8 cellular contexts compared by ENCODE assay signal in genomic region chr5:71475788-71476384, GRCh38. TPM values are rescaled to one million over a fixed set of nuclear protein-coding genes. Genes with fewer than 3 reads are reported as not detected.
A peak's percentile ranks its signal among the peaks of the same experiment; 100 is the strongest.
DNase-seq lines count a peak whose midpoint lies in the region; ATAC-seq and TF ChIP-seq lines count a peak whose summit lies in the region.

No MANE protein-coding gene starts in this region.

- peak overlapping the region in 1 of 5 donors; percentile 18 for H3K27ac ChIP-seq in adrenal gland
- H3K27ac ChIP-seq in liver (ENCODE audit: low read depth in 1 of 2, low read length in 2 of 2): no peak overlapping the region

- TF ChIP-seq POLR2A in adrenal gland (IDR thresholded peaks at IDR 0.05): no peak

- no peak overlapping the region for H3K9ac ChIP-seq in liver (ENCODE audit: low read depth in 1 of 2, low read length in 2 of 2)

- H3K36me3 ChIP-seq in adrenal gland (replicated peaks in 1 of 2) (peaks cover 0 to 43% of the 10 kb centered on the region in 2 donors), liver (ENCODE audit: control insufficient read depth in 4 of 4, insufficient read depth in 3 of 4, low read depth in 1 of 4, low read length in 3 of 4) (peaks cover 6 to 23% (median 10%) of the 10 kb centered on the region in 4 donors)

- peak; percentile 6 for DNase-seq in NOMO-1 treated with DMSO at 0.1 percent for 48 hours (lab: John Stamatoyannopoulos, UW; ENCODE audit: unreplicated experiment)
- DNase-seq in NOMO-1 treated with dmso at 0.1 percent for 144 hours (lab: John Stamatoyannopoulos, UW; ENCODE audit: unreplicated experiment): no peak
- peak; percentile 32 for DNase-seq in HT1080 (ENCODE audit: low read depth)
- DNase-seq in adrenal gland: no peak
- DNase-seq in amygdala (lab: John Stamatoyannopoulos, UW): no peak
- DNase-seq in NCI-H146 treated with DMSO at 0.1 percent for 48 hours (lab: John Stamatoyannopoulos, UW; ENCODE audit: unreplicated experiment): no peak

- no peak for ATAC-seq in GM19463 (IDR thresholded peaks at IDR 0.05; ENCODE audit: unreplicated experiment)

- TF ChIP-seq CTCF in adrenal gland (IDR thresholded peaks at IDR 0.05): peak; percentile 60 to 69 (median 62)
- TF ChIP-seq CTCF in liver (IDR thresholded peaks at IDR 0.05; ENCODE audit: low read depth, low read length, missing input control): peak; percentile 40

- H3K9me3 ChIP-seq in adrenal gland (replicated peaks in 1 of 3) (no peaks in the 10 kb centered on the region), liver (ENCODE audit: control insufficient read depth in 4 of 4, low read length in 3 of 4) (no peaks in the 10 kb centered on the region)

- 61 to 68% (median 65%) methylated on average over 3 of the region's 3 CpGs for WGBS in adrenal gland, 4 donors
- 71% methylated on average over 3 of the region's 3 CpGs for WGBS in liver

- peak; percentile 39 to 73 for TF ChIP-seq RAD21 in liver (IDR thresholded peaks at IDR 0.05)

- intact Hi-C loops in adrenal gland (cut with DNase I): loop anchor here in 1 of 2 donors (10.0 kb wide), 1 partner anchor 279 kb away; no protein-coding TSS in a partner anchor

- H3K27me3 ChIP-seq in adrenal gland (no peaks in the 10 kb centered on the region), liver (ENCODE audit: control insufficient read depth in 4 of 4, insufficient read depth in 4 of 4, low read length in 3 of 4) (no peaks in the 10 kb centered on the region)

- peaks cover 6 to 8% of the 10 kb centered on the region in 2 donors for H3K4me1 ChIP-seq in adrenal gland (replicated peaks in 1 of 2)
- H3K4me1 ChIP-seq in liver (ENCODE audit: control insufficient read depth in 4 of 4, insufficient read depth in 4 of 4, low read length in 3 of 4): no peaks in the 10 kb centered on the region

- no peak overlapping the region for H3K4me3 ChIP-seq in adrenal gland
- no peak overlapping the region for H3K4me3 ChIP-seq in liver (ENCODE audit: low read depth in 1 of 3, low read length in 3 of 3)

TF ChIP-seq in liver, 16 proteins besides CTCF, POLR2A, EP300 and RAD21:
- TF ChIP-seq FOXA1 (IDR thresholded peaks at IDR 0.05) (no peak), FOXA2 (IDR thresholded peaks at IDR 0.05) (no peak), JUND (IDR thresholded peaks at IDR 0.05) (no peak), ATF3 (IDR thresholded peaks at IDR 0.05) (no peak), HNF4A (conservative IDR thresholded peaks at IDR 0.05) (no peak), HNF4G (IDR thresholded peaks at IDR 0.05) (no peak), NR2F2 (IDR thresholded peaks at IDR 0.05) (no peak), SP1 (IDR thresholded peaks at IDR 0.05) (no peak), RXRA (IDR thresholded peaks at IDR 0.05) (no peak), EGR1 (IDR thresholded peaks at IDR 0.05; ENCODE audit: low read depth in 2 of 2) (no peak), GABPA (IDR thresholded peaks at IDR 0.05 in 1 of 2, conservative IDR thresholded peaks at IDR 0.05 in 1 of 2) (no peak), YY1 (IDR thresholded peaks at IDR 0.05) (no peak), TAF1 (conservative IDR thresholded peaks at IDR 0.05) (no peak)
- TF ChIP-seq, protein P1, sequence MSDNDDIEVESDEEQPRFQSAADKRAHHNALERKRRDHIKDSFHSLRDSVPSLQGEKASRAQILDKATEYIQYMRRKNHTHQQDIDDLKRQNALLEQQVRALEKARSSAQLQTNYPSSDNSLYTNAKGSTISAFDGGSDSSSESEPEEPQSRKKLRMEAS (IDR thresholded peaks at IDR 0.05): no peak

RNA-seq across cellular contexts. Expression of gene BDP1, which starts 20.4 kb away (rescaled TPM):
- 11.9 and 12.2 TPM in 2 replicates for total RNA-seq in HT1080 (2014; rRNA removed; shearing (Covaris generic))
- polyA plus RNA-seq in HT1080 (2015; cell fraction: cytosol; rRNA removed): 10.4 and 14.4 TPM in 2 replicates
- polyA plus RNA-seq in HT1080 (2015; cell fraction: nucleus; rRNA removed): 22.1 and 23.3 TPM in 2 replicates
- total RNA-seq in adrenal gland (10 to 100 TPM in 7 of 8 donors, 1 to 10 TPM in 1; 8.7 to 30.3 (median 19.8) TPM), liver (10 to 100 TPM; 15.8 to 17.2 TPM)
- polyA plus RNA-seq in adrenal gland (10 to 100 TPM in 2 of 3 donors, 1 to 10 TPM in 1; 6.1 to 17.4 (median 15.2) TPM), liver (1 to 10 TPM; 3.8 to 9.6 TPM)

Comparison
In these comparisons a context has a peak if more than half of its experiments do, and no peak if none do; other contexts are left out.
1. DNase-seq: peak in NOMO-1 treated with DMSO at 0.1 percent for 48 hours (single experiment) and HT1080 (single experiment); none in NOMO-1 treated with dmso at 0.1 percent for 144 hours (single experiment), adrenal gland (0 of 7), amygdala (0 of 56) and NCI-H146 treated with DMSO at 0.1 percent for 48 hours (single experiment).